ENCODE assay signal across 13 cellular contexts in the genomic region with DNA sequence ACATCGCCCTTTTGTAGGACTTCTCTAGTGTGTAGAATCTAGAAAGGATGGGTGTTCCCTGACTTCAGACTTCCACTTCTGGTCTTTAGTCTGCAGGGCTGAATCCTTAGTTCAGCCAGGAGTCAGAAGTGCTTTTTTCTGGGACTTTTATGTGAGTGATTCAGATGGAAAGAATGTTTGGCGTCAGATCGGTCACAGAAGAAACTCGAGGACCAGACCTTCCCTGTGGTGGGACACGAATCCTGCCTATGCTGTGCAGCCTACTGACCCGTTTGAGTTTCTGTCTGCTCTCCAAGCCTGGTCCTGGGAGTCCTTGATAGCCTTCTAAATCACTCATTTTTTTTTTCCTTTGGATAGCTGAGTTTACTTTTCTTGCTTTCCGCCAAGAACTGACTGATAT.
DNase-seq lines count a peak whose midpoint lies in the region; ATAC-seq and TF ChIP-seq lines count a peak whose summit lies in the region.
"Had no signal": no experiment of that assay in that cellular context is flagged by ENCODE, and none has a peak within 500 bp of the region (broad histone marks: within the 10 kb centered on the region; RNA-seq: fewer than 3 reads in every experiment).

No MANE protein-coding gene starts in this region.

- H3K4me1 ChIP-seq in gastroesophageal sphincter = no peaks in the 10 kb centered on the region
- H3K4me1 ChIP-seq in ovary (ENCODE audit: insufficient read depth) = no peaks in the 10 kb centered on the region
- H3K4me1 ChIP-seq: neural progenitor cell, suprapubic skin had no signal

- peak; percentile 34; the same call in 1 of the 2 replicates for ATAC-seq in WTC11
- ATAC-seq in gastroesophageal sphincter = no peak
- ATAC-seq: activated CD4-positive, CD25-positive, alpha-beta regulatory T cell treated with anti-CD3 and anti-CD28 coated beads, Interleukin-2, amount 50 U/mL, for 24 hours; Right ventricle myocardium inferior had no signal

- CTCF ChIA-PET in WTC11 (lab: Charles Lee) = no interaction called here

- POLR2A ChIA-PET in WTC11 (lab: Charles Lee) = no interaction called here

- no peaks in the 10 kb centered on the region for H3K36me3 Mint-ChIP-seq in WTC11
- H3K36me3 Mint-ChIP-seq: neural progenitor cell had no signal

- TF ChIP-seq EP300 in gastroesophageal sphincter (IDR thresholded peaks at IDR 0.05) (no peak), ovary (IDR thresholded peaks at IDR 0.05) (no peak)

- H3K4me3 Mint-ChIP-seq in WTC11 = no peak overlapping the region
- H3K4me3 Mint-ChIP-seq: neural progenitor cell had no signal

- no peak overlapping the region for H3K4me3 ChIP-seq in gastroesophageal sphincter
- H3K4me3 ChIP-seq in ovary = no peak overlapping the region
- H3K4me3 ChIP-seq: neural progenitor cell, suprapubic skin had no signal

- intact Hi-C loops in ovary (cut with DNase I) = no loop called here

- H3K27ac Mint-ChIP-seq in WTC11 = no peak overlapping the region
- H3K27ac Mint-ChIP-seq: neural progenitor cell had no signal

- H3K36me3 ChIP-seq in gastroesophageal sphincter (no peaks in the 10 kb centered on the region), ovary (no peaks in the 10 kb centered on the region)
- H3K36me3 ChIP-seq: neural progenitor cell, suprapubic skin had no signal

- WGBS in gastroesophageal sphincter (ENCODE audit: low coverage in 1 of 2), 2 donors = 26 to 27% methylated on average over 6 to 7 of the region's 7 CpGs
- 14 to 17% (median 16%) methylated on average over 7 of the region's 7 CpGs for WGBS in ovary, 3 donors

- TF ChIP-seq CTCF in WTC11 (IDR thresholded peaks at IDR 0.05) (no peak), gastroesophageal sphincter (IDR thresholded peaks at IDR 0.05) (no peak), ovary (IDR thresholded peaks at IDR 0.05) (no peak)

- no peaks in the 10 kb centered on the region for H3K9me3 Mint-ChIP-seq in WTC11
- H3K9me3 Mint-ChIP-seq: neural progenitor cell had no signal

- DNase-seq in HCEC 1CT (peak; percentile 76), WTC11 (ENCODE audit: low spot score) (no peak), iPS DF 4.7 (ENCODE audit: extremely low read depth, low spot score) (peak; percentile 28), ureter (ENCODE audit: low spot score) (peak; percentile 44), ovary (no peak), KG1 (lab: John Stamatoyannopoulos, UW) (no peak)
- DNase-seq: activated effector memory CD4-positive, alpha-beta T cell treated with anti-CD3 and anti-CD28 coated beads, Interleukin-2, amount 50 U/mL, for 16 hours; DMS79 had no signal

- 0 out of 2 replicates have a peak, but pooled peaks cover 4% of the 10 kb centered on the region for H3K27me3 Mint-ChIP-seq in WTC11 (ENCODE audit: low read depth)

- H3K27ac ChIP-seq in gastroesophageal sphincter (no peak overlapping the region), ovary (no peak overlapping the region)
- H3K27ac ChIP-seq: neural progenitor cell, suprapubic skin had no signal

- peaks cover 17% of the 10 kb centered on the region for H3K4me1 Mint-ChIP-seq in WTC11
- H3K4me1 Mint-ChIP-seq: neural progenitor cell had no signal

- no peaks in the 10 kb centered on the region for H3K9me3 ChIP-seq in gastroesophageal sphincter
- no peaks in the 10 kb centered on the region for H3K9me3 ChIP-seq in ovary
- H3K9me3 ChIP-seq: suprapubic skin had no signal

- no peak for TF ChIP-seq POLR2A in gastroesophageal sphincter (IDR thresholded peaks at IDR 0.05)
- TF ChIP-seq POLR2A in ovary (IDR thresholded peaks at IDR 0.05) = no peak

- no peaks in the 10 kb centered on the region for H3K27me3 ChIP-seq in gastroesophageal sphincter
- no peaks in the 10 kb centered on the region for H3K27me3 ChIP-seq in ovary
- H3K27me3 ChIP-seq: neural progenitor cell, suprapubic skin had no signal

TF ChIP-seq in WTC11, 78 proteins besides CTCF, POLR2A, EP300 and RAD21:
- TF ChIP-seq NR3C1 (CRISPR knock-in tag; conservative IDR thresholded peaks at IDR 0.05; ENCODE audit: low read depth) = no peak
- TF ChIP-seq, protein P1, sequence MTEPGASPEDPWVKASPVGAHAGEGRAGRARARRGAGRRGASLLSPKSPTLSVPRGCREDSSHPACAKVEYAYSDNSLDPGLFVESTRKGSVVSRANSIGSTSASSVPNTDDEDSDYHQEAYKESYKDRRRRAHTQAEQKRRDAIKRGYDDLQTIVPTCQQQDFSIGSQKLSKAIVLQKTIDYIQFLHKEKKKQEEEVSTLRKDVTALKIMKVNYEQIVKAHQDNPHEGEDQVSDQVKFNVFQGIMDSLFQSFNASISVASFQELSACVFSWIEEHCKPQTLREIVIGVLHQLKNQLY (CRISPR knock-in tag; IDR thresholded peaks at IDR 0.05) = no peak
- TF ChIP-seq, protein P2, sequence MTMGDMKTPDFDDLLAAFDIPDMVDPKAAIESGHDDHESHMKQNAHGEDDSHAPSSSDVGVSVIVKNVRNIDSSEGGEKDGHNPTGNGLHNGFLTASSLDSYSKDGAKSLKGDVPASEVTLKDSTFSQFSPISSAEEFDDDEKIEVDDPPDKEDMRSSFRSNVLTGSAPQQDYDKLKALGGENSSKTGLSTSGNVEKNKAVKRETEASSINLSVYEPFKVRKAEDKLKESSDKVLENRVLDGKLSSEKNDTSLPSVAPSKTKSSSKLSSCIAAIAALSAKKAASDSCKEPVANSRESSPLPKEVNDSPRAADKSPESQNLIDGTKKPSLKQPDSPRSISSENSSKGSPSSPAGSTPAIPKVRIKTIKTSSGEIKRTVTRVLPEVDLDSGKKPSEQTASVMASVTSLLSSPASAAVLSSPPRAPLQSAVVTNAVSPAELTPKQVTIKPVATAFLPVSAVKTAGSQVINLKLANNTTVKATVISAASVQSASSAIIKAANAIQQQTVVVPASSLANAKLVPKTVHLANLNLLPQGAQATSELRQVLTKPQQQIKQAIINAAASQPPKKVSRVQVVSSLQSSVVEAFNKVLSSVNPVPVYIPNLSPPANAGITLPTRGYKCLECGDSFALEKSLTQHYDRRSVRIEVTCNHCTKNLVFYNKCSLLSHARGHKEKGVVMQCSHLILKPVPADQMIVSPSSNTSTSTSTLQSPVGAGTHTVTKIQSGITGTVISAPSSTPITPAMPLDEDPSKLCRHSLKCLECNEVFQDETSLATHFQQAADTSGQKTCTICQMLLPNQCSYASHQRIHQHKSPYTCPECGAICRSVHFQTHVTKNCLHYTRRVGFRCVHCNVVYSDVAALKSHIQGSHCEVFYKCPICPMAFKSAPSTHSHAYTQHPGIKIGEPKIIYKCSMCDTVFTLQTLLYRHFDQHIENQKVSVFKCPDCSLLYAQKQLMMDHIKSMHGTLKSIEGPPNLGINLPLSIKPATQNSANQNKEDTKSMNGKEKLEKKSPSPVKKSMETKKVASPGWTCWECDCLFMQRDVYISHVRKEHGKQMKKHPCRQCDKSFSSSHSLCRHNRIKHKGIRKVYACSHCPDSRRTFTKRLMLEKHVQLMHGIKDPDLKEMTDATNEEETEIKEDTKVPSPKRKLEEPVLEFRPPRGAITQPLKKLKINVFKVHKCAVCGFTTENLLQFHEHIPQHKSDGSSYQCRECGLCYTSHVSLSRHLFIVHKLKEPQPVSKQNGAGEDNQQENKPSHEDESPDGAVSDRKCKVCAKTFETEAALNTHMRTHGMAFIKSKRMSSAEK (CRISPR knock-in tag; IDR thresholded peaks at IDR 0.05; ENCODE audit: borderline replicate concordance) = no peak
- TF ChIP-seq GTF2I (CRISPR knock-in tag; conservative IDR thresholded peaks at IDR 0.05) = no peak
- no peak for TF ChIP-seq ZNF416 (CRISPR knock-in tag; IDR thresholded peaks at IDR 0.05)
- TF ChIP-seq FOXK1 (CRISPR knock-in tag; IDR thresholded peaks at IDR 0.05) = no peak
- no peak for TF ChIP-seq TEAD4 (CRISPR knock-in tag; IDR thresholded peaks at IDR 0.05)
- TF ChIP-seq, protein P3, sequence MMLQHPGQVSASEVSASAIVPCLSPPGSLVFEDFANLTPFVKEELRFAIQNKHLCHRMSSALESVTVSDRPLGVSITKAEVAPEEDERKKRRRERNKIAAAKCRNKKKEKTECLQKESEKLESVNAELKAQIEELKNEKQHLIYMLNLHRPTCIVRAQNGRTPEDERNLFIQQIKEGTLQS (CRISPR knock-in tag; conservative IDR thresholded peaks at IDR 0.05) = no peak
- TF ChIP-seq RELA (CRISPR knock-in tag; IDR thresholded peaks at IDR 0.05; ENCODE audit: borderline replicate concordance) = no peak
- no peak for TF ChIP-seq MYBL2 (CRISPR knock-in tag; IDR thresholded peaks at IDR 0.05)
- TF ChIP-seq, protein P4, sequence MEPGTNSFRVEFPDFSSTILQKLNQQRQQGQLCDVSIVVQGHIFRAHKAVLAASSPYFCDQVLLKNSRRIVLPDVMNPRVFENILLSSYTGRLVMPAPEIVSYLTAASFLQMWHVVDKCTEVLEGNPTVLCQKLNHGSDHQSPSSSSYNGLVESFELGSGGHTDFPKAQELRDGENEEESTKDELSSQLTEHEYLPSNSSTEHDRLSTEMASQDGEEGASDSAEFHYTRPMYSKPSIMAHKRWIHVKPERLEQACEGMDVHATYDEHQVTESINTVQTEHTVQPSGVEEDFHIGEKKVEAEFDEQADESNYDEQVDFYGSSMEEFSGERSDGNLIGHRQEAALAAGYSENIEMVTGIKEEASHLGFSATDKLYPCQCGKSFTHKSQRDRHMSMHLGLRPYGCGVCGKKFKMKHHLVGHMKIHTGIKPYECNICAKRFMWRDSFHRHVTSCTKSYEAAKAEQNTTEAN (CRISPR knock-in tag; IDR thresholded peaks at IDR 0.05) = no peak
- no peak for TF ChIP-seq TEAD1 (CRISPR knock-in tag; IDR thresholded peaks at IDR 0.05)
- TF ChIP-seq SOX15 (CRISPR knock-in tag; IDR thresholded peaks at IDR 0.05) = no peak
- TF ChIP-seq OVOL2 (CRISPR knock-in tag; IDR thresholded peaks at IDR 0.05; ENCODE audit: borderline replicate concordance) = no peak
- no peak for TF ChIP-seq ESRRA (CRISPR knock-in tag; IDR thresholded peaks at IDR 0.05; ENCODE audit: borderline replicate concordance)
- no peak for TF ChIP-seq SP1 (CRISPR knock-in tag; conservative IDR thresholded peaks at IDR 0.05)
TF ChIP-seq in WTC11: peak in this region for 0.

Comparison
In these comparisons a context has a peak if more than half of its experiments do, and no peak if none do; other contexts are left out.
1. DNase-seq: peak in HCEC 1CT (single experiment), iPS DF 4.7 (single experiment) and ureter (single experiment); none in WTC11 (single experiment), ovary (0 of 5) and KG1 (single experiment).